15 cellular contexts compared by ENCODE assay signal in the genomic region with DNA sequence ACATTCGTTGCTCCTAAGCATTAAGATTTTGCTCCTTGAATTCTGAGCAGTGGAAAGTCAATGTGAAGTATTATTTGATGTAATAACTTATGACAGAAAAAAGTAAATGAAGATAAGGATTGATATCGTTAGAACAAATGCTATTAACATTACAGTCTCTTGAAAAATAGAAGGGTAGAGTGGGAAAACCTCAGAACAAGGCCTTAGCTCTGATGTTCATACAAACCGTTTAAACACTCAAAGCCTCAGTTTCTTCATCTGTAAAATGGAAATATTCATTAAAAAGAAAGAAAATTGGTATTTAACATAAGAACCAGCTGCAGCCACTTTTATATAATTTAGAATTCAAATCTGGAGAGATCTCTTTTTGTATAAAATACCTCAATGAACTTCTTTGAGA.
"Had no signal": no experiment of that assay in that cellular context is flagged by ENCODE, and none has a peak within 500 bp of the region (broad histone marks: within the 10 kb centered on the region; RNA-seq: fewer than 3 reads in every experiment).

No MANE protein-coding gene starts in this region.

- H3K4me1 ChIP-seq: lower lobe of right lung, prostate gland, testis had no signal

- H3K27me3 ChIP-seq: testis had no signal

- H3K27ac ChIP-seq: coronary artery, lower lobe of right lung, prostate gland, testis had no signal

- H3K4me3 ChIP-seq: coronary artery, lower lobe of right lung, mucosa of descending colon, prostate gland, testis had no signal

- DNase-seq: activated CD4-positive, alpha-beta T cell treated with anti-CD3 and anti-CD28 coated beads for 48 hours; activated CD8-positive, alpha-beta memory T cell treated with anti-CD3 and anti-CD28 coated beads, Interleukin-2, amount 50 U/mL, for 48 hours; activated CD8-positive, alpha-beta T cell treated with anti-CD3 and anti-CD28 coated beads, Interleukin-2, amount 10 ng/mL, durations not matched to agents 7 days and 5 days; activated naive CD8-positive, alpha-beta T cell treated with anti-CD3 and anti-CD28 coated beads, Interleukin-2, amount 50 U/mL, for 24 hours; effector CD8-positive, alpha-beta T cell; immature natural killer cell; left cardiac atrium; lower lobe of right lung; mucosa of descending colon; natural killer cell; stimulated activated CD4-positive, alpha-beta T cell treated with anti-CD3 and anti-CD28 coated beads, Interleukin-12 subunit alpha, Interleukin-12 subunit beta, amount 100 ng/mL, for 4 hours; stimulated activated naive CD8-positive, alpha-beta T cell treated with anti-CD3 and anti-CD28 coated beads, Interleukin-15, Interleukin-2, amounts not matched to agents 100 U/mL and 50 U/mL, for 24 hours; testis had no signal

- H3K36me3 ChIP-seq: lower lobe of right lung, prostate gland had no signal

- H3K9me3 ChIP-seq: lower lobe of right lung, mucosa of descending colon, prostate gland, testis had no signal
